Comparison of ENCODE assay signal across 13 cellular contexts in genomic region chr20:641516-641913, GRCh38. TPM values are rescaled to one million over a fixed set of nuclear protein-coding genes. Genes with fewer than 3 reads are reported as not detected.
DNase-seq lines count a peak whose midpoint lies in the region; ATAC-seq, FAIRE-seq and TF ChIP-seq lines count a peak whose summit lies in the region.
"Had no signal": no experiment of that assay in that cellular context is flagged by ENCODE, and none has a peak within 500 bp of the region (broad histone marks: within the 10 kb centered on the region; RNA-seq: fewer than 3 reads in every experiment).

No MANE protein-coding gene starts in this region.

- no peak for TF ChIP-seq POLR2A in esophagus muscularis mucosa (IDR thresholded peaks at IDR 0.05; ENCODE audit: low read depth)

- H3K27me3 ChIP-seq in left lung (peaks cover 0 to 20% of the 10 kb centered on the region in 2 donors), esophagus muscularis mucosa (peaks cover 0 to 38% (median 9%) of the 10 kb centered on the region in 4 donors)
- H3K27me3 ChIP-seq: ovary had no signal

- H3K4me1 Mint-ChIP-seq in WTC11 (peaks cover 15% of the 10 kb centered on the region), nephron progenitor cell (peaks cover 29% of the 10 kb centered on the region)

- no peak for TF ChIP-seq EP300 in esophagus muscularis mucosa (IDR thresholded peaks at IDR 0.05)

- DNase-seq in D341Med (ENCODE audit: low spot score) = peak; percentile 75
- peak; percentile 90 for DNase-seq in HuH-7 (ENCODE audit: low spot score)
- DNase-seq in WTC11 (ENCODE audit: low spot score) = peak; percentile 36
- peak; percentile 45 for DNase-seq in nephron progenitor cell
- DNase-seq in D721Med (ENCODE audit: insufficient read length, low spot score) = no peak
- DNase-seq in left lung = no peak
- DNase-seq in esophagus muscularis mucosa (ENCODE audit: extremely low spot score) = no peak
- DNase-seq: activated CD4-positive, alpha-beta memory T cell treated with anti-CD3 and anti-CD28 coated beads, Interleukin-2, amount 10 ng/mL, durations not matched to agents 7 days and 5 days; DND-41; NCI-H1048 had no signal

- no peak overlapping the region for H3K4me3 ChIP-seq in left lung
- no peak overlapping the region for H3K4me3 ChIP-seq in esophagus muscularis mucosa

- H3K27ac Mint-ChIP-seq in WTC11 = peak overlapping the region; percentile 60
- H3K27ac Mint-ChIP-seq in nephron progenitor cell = peak overlapping the region; percentile 98
- H3K27ac Mint-ChIP-seq: activated CD4-positive, alpha-beta memory T cell treated with anti-CD3 and anti-CD28 coated beads, Interleukin-2, amount 10 ng/mL, durations not matched to agents 7 days and 5 days had no signal

- 62% methylated on average over 8 of the region's 14 CpGs for WGBS in esophagus muscularis mucosa

- H3K9me3 ChIP-seq in left lung (no peaks in the 10 kb centered on the region), esophagus muscularis mucosa (no peaks in the 10 kb centered on the region)
- H3K9me3 ChIP-seq: ovary had no signal

- intact Hi-C loops in left lung (cut with DNase I) (loop anchor here in 1 of 2 donors (5.0 kb wide), 1 partner anchor 79 kb away; no protein-coding TSS in a partner anchor), esophagus muscularis mucosa (cut with DNase I) (no loop called here)

- no peak for FAIRE-seq in D721Med (lab: Jason Lieb, UNC)

- H3K36me3 ChIP-seq in left lung (no peaks in the 10 kb centered on the region), esophagus muscularis mucosa (no peaks in the 10 kb centered on the region)
- H3K36me3 ChIP-seq: ovary had no signal

- CTCF ChIA-PET in WTC11 (lab: Charles Lee) = interaction anchor here (0.7 to 2.5 kb wide), 9 partner anchors 10 to 97 kb away, joined by 3 to 15 read pairs (median 4); no protein-coding TSS in a partner anchor

- H3K9me3 Mint-ChIP-seq in WTC11 (no peaks in the 10 kb centered on the region), nephron progenitor cell (no peaks in the 10 kb centered on the region)
- H3K9me3 Mint-ChIP-seq: activated CD4-positive, alpha-beta memory T cell treated with anti-CD3 and anti-CD28 coated beads, Interleukin-2, amount 10 ng/mL, durations not matched to agents 7 days and 5 days; activated naive CD4-positive, alpha-beta T cell treated with anti-CD3 and anti-CD28 coated beads, Interleukin-2, amount 50 U/mL, for 72 hours had no signal

- no peak for TF ChIP-seq CTCF in WTC11 (IDR thresholded peaks at IDR 0.05)
- TF ChIP-seq CTCF in nephron progenitor cell (IDR thresholded peaks at IDR 0.05) = no peak
- no peak for TF ChIP-seq CTCF in D721Med (IDR thresholded peaks at IDR 0.05; ENCODE audit: insufficient read depth, missing control alignments)
- no peak for TF ChIP-seq CTCF in left lung (IDR thresholded peaks at IDR 0.05)
- no peak for TF ChIP-seq CTCF in esophagus muscularis mucosa (IDR thresholded peaks at IDR 0.05)

- POLR2A ChIA-PET in WTC11 (lab: Charles Lee) = interaction anchor here (0.8 kb wide), 1 partner anchor 99 kb away, joined by 3 read pairs; no protein-coding TSS in a partner anchor

- H3K4me1 ChIP-seq in left lung (peaks cover 0 to 16% of the 10 kb centered on the region in 2 donors), esophagus muscularis mucosa (peaks cover 12 to 23% (median 19%) of the 10 kb centered on the region in 4 donors)

- no peaks in the 10 kb centered on the region for H3K36me3 Mint-ChIP-seq in WTC11
- no peaks in the 10 kb centered on the region for H3K36me3 Mint-ChIP-seq in nephron progenitor cell (ENCODE audit: low read depth)
- H3K36me3 Mint-ChIP-seq: activated naive CD4-positive, alpha-beta T cell treated with anti-CD3 and anti-CD28 coated beads, Interleukin-2, amount 50 U/mL, for 72 hours had no signal

- ATAC-seq in WTC11 (no peak), left lung (no peak)
- ATAC-seq: activated naive CD4-positive, alpha-beta T cell treated with anti-CD3 and anti-CD28 coated beads, Interleukin-2, amount 50 U/mL, for 72 hours had no signal

- H3K27ac ChIP-seq in left lung (no peak overlapping the region), esophagus muscularis mucosa (replicated peaks in 1 of 4) (no peak overlapping the region)

- peak overlapping the region; percentile 42 for H3K4me3 Mint-ChIP-seq in WTC11
- H3K4me3 Mint-ChIP-seq in nephron progenitor cell = peak overlapping the region; percentile 77
- H3K4me3 Mint-ChIP-seq: activated CD4-positive, alpha-beta memory T cell treated with anti-CD3 and anti-CD28 coated beads, Interleukin-2, amount 10 ng/mL, durations not matched to agents 7 days and 5 days had no signal

- H3K27me3 Mint-ChIP-seq in WTC11 (ENCODE audit: low read depth) (no peaks in the 10 kb centered on the region; the same call in 1 of the 2 replicates), nephron progenitor cell (ENCODE audit: low read depth, poor library complexity) (peaks cover 3% of the 10 kb centered on the region)

TF ChIP-seq in WTC11, 78 proteins besides CTCF, POLR2A, EP300 and RAD21:
- TF ChIP-seq PRDM15 (CRISPR knock-in tag; IDR thresholded peaks at IDR 0.05) (no peak), FOXP4 (CRISPR knock-in tag; IDR thresholded peaks at IDR 0.05) (no peak), AR (CRISPR knock-in tag; IDR thresholded peaks at IDR 0.05) (no peak), SOX15 (CRISPR knock-in tag; IDR thresholded peaks at IDR 0.05) (no peak)

RNA-seq across cellular contexts. Expression of gene SRXN1, which starts 11.5 kb away (rescaled TPM):
- total RNA-seq in WTC11 (2021) (23.0 to 25.7 TPM (median 24.5 TPM) in 3 replicates), left lung (10 to 100 TPM; 24.7 to 40.9 TPM), esophagus muscularis mucosa (10 to 100 TPM; 37.0 to 58.2 (median 41.4) TPM)

RNA-seq across cellular contexts. Expression of gene TCF15, which starts 31.4 kb away (rescaled TPM):
- total RNA-seq in WTC11 (2021) (3.8 to 5.8 TPM (median 4.6 TPM) in 3 replicates), left lung (under 1 TPM; 0.18 to 0.52 TPM), esophagus muscularis mucosa (1 to 10 TPM; 2.3 to 5.7 (median 3.3) TPM)
- total RNA-seq: activated CD4-positive, alpha-beta memory T cell treated with anti-CD3 and anti-CD28 coated beads, Interleukin-2, amount 10 ng/mL, durations not matched to agents 7 days and 5 days had no signal

RNA-seq across cellular contexts. Expression of gene SCRT2, which starts 34.1 kb away (rescaled TPM):
- total RNA-seq in WTC11 (2021) (0.14 to 0.20 TPM (median 0.16 TPM) in 3 replicates), left lung (not detected), esophagus muscularis mucosa (not detected)
- total RNA-seq: activated CD4-positive, alpha-beta memory T cell treated with anti-CD3 and anti-CD28 coated beads, Interleukin-2, amount 10 ng/mL, durations not matched to agents 7 days and 5 days; activated naive CD4-positive, alpha-beta T cell treated with anti-CD3 and anti-CD28 coated beads, Interleukin-2, amount 50 U/mL, for 72 hours; kidney epithelial cell; ovary had no signal

Comparison
In these comparisons a context has a peak if more than half of its experiments do, and no peak if none do; other contexts are left out.
1. DNase-seq: peak in D341Med (single experiment), HuH-7 (single experiment), WTC11 (single experiment) and nephron progenitor cell (single experiment); none in D721Med (single experiment), left lung (0 of 2) and esophagus muscularis mucosa (single experiment).